Comparison of ENCODE assay signal across 1 cellular context in the genomic region with DNA sequence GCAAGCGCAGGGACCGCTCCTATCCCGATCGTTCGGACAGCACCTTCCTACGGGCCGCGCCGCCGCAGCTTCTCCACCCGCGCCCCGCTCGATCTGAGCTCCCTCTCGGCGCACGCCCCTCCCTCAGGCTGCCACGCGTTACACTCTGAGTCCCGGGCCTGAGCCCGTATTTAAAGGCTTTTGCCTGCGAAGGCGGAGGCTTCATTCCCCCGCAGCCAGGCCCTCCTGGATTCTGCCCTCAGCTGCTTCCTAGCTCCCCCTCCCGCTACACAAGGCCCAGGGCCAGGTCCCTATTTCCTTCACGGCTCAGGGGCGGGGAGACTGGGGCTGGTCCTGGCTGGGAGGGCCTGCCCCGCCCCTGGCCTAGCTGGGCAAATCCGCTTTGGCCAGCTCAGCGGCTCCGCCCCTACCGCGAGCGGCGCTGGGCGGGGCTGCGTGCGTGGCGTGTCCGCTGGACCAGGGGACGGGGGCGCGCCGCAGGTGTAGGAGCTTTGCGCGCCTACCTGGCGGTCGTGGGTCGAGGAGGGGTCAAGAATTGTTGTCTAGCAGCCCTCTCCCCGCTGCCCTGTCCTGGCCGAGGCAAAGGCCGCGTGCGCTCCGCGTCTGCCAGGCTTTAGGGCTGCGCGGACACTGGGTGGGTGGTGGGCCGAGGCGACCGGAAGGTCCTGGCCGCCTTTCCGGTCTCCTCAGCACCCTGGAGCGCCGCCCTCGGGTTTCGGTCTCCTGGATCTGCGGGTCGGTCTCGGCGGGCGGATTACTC.
TF ChIP-seq lines count a peak whose summit lies in the region.

A gene (minus strand): TSS at position 144 of the 760 bp plus-strand sequence. CDS start 5,927 bp downstream, outside the sequence.

TF ChIP-seq in HepG2, 621 proteins besides CTCF, POLR2A, EP300 and RAD21 (continued from another document and continues in another):
- TF ChIP-seq, protein P1, sequence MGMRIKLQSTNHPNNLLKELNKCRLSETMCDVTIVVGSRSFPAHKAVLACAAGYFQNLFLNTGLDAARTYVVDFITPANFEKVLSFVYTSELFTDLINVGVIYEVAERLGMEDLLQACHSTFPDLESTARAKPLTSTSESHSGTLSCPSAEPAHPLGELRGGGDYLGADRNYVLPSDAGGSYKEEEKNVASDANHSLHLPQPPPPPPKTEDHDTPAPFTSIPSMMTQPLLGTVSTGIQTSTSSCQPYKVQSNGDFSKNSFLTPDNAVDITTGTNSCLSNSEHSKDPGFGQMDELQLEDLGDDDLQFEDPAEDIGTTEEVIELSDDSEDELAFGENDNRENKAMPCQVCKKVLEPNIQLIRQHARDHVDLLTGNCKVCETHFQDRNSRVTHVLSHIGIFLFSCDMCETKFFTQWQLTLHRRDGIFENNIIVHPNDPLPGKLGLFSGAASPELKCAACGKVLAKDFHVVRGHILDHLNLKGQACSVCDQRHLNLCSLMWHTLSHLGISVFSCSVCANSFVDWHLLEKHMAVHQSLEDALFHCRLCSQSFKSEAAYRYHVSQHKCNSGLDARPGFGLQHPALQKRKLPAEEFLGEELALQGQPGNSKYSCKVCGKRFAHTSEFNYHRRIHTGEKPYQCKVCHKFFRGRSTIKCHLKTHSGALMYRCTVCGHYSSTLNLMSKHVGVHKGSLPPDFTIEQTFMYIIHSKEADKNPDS (CRISPR knock-in tag; IDR thresholded peaks at IDR 0.05): no peak
- peak; percentile 88; the same call in 1 of the 2 replicates for TF ChIP-seq EED (CRISPR knock-in tag; IDR thresholded peaks at IDR 0.05)
- TF ChIP-seq CBX1 (IDR thresholded peaks at IDR 0.05; ENCODE audit: low read depth): peak; percentile 98
- TF ChIP-seq HOXA3 (CRISPR knock-in tag; IDR thresholded peaks at IDR 0.05): peak; percentile 53
- no peak for TF ChIP-seq RNF2 (conservative IDR thresholded peaks at IDR 0.05; ENCODE audit: low read depth)
- TF ChIP-seq FOXO1 (CRISPR knock-in tag; IDR thresholded peaks at IDR 0.05): peak; percentile 70
- TF ChIP-seq, protein P2, sequence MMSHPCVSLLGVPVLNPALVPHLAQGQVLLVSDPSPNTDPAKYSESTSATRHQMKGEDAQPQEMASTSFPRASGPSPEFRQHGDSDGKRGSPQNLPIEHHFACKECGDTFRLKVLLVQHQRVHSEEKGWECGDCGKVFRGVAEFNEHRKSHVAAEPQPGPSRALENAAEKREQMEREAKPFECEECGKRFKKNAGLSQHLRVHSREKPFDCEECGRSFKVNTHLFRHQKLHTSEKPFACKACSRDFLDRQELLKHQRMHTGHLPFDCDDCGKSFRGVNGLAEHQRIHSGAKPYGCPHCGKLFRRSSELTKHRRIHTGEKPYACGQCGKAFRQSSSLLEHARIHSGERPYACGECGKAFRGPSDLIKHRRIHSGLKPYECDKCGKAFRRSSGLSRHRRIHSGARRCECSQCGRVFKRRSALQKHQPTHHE (CRISPR knock-in tag; IDR thresholded peaks at IDR 0.05; ENCODE audit: borderline replicate concordance): peak; percentile 59; the same call in 1 of the 2 replicates
- TF ChIP-seq SNAPC2 (CRISPR knock-in tag; IDR thresholded peaks at IDR 0.05): peak; percentile 79; the same call in 1 of the 2 replicates
- 0 out of 2 replicates have a peak, but pooled peaks have one; percentile 29 for TF ChIP-seq CENPT (CRISPR knock-in tag; IDR thresholded peaks at IDR 0.05; ENCODE audit: low read depth)
- TF ChIP-seq, protein P3, sequence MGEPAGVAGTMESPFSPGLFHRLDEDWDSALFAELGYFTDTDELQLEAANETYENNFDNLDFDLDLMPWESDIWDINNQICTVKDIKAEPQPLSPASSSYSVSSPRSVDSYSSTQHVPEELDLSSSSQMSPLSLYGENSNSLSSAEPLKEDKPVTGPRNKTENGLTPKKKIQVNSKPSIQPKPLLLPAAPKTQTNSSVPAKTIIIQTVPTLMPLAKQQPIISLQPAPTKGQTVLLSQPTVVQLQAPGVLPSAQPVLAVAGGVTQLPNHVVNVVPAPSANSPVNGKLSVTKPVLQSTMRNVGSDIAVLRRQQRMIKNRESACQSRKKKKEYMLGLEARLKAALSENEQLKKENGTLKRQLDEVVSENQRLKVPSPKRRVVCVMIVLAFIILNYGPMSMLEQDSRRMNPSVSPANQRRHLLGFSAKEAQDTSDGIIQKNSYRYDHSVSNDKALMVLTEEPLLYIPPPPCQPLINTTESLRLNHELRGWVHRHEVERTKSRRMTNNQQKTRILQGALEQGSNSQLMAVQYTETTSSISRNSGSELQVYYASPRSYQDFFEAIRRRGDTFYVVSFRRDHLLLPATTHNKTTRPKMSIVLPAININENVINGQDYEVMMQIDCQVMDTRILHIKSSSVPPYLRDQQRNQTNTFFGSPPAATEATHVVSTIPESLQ (CRISPR knock-in tag; conservative IDR thresholded peaks at IDR 0.05): peak; percentile 15; the same call in 1 of the 2 replicates
- TF ChIP-seq, protein P4, sequence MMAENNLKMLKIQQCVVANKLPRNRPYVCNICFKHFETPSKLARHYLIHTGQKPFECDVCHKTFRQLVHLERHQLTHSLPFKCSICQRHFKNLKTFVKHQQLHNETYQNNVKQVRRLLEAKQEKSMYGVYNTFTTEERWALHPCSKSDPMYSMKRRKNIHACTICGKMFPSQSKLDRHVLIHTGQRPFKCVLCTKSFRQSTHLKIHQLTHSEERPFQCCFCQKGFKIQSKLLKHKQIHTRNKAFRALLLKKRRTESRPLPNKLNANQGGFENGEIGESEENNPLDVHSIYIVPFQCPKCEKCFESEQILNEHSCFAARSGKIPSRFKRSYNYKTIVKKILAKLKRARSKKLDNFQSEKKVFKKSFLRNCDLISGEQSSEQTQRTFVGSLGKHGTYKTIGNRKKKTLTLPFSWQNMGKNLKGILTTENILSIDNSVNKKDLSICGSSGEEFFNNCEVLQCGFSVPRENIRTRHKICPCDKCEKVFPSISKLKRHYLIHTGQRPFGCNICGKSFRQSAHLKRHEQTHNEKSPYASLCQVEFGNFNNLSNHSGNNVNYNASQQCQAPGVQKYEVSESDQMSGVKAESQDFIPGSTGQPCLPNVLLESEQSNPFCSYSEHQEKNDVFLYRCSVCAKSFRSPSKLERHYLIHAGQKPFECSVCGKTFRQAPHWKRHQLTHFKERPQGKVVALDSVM (CRISPR knock-in tag; IDR thresholded peaks at IDR 0.05): peak; percentile 50
- no peak for TF ChIP-seq ZNF251 (CRISPR knock-in tag; IDR thresholded peaks at IDR 0.05)
- TF ChIP-seq, protein P5, sequence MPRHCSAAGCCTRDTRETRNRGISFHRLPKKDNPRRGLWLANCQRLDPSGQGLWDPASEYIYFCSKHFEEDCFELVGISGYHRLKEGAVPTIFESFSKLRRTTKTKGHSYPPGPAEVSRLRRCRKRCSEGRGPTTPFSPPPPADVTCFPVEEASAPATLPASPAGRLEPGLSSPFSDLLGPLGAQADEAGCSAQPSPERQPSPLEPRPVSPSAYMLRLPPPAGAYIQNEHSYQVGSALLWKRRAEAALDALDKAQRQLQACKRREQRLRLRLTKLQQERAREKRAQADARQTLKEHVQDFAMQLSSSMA (CRISPR knock-in tag; IDR thresholded peaks at IDR 0.05): peak; percentile 59; the same call in 1 of the 2 replicates
- TF ChIP-seq, protein P6, sequence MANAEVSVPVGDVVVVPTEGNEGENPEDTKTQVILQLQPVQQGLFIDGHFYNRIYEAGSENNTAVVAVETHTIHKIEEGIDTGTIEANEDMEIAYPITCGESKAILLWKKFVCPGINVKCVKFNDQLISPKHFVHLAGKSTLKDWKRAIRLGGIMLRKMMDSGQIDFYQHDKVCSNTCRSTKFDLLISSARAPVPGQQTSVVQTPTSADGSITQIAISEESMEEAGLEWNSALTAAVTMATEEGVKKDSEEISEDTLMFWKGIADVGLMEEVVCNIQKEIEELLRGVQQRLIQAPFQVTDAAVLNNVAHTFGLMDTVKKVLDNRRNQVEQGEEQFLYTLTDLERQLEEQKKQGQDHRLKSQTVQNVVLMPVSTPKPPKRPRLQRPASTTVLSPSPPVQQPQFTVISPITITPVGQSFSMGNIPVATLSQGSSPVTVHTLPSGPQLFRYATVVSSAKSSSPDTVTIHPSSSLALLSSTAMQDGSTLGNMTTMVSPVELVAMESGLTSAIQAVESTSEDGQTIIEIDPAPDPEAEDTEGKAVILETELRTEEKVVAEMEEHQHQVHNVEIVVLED (CRISPR knock-in tag; IDR thresholded peaks at IDR 0.05; ENCODE audit: borderline replicate concordance): peak; percentile 97
- TF ChIP-seq ATF7-NPFF (CRISPR knock-in tag; IDR thresholded peaks at IDR 0.05; ENCODE audit: low read depth): peak; percentile 94
- no peak; the same call in 1 of the 2 replicates for TF ChIP-seq ZBTB3 (CRISPR knock-in tag; IDR thresholded peaks at IDR 0.05; ENCODE audit: borderline replicate concordance, low read depth)
- TF ChIP-seq NFRKB (IDR thresholded peaks at IDR 0.05): no peak
- TF ChIP-seq XBP1 (CRISPR knock-in tag; IDR thresholded peaks at IDR 0.05): peak; percentile 61; the same call in 1 of the 2 replicates
- TF ChIP-seq CC2D1A (CRISPR knock-in tag; IDR thresholded peaks at IDR 0.05): peak; percentile 30
- peak; percentile 92 for TF ChIP-seq TSC22D2 (CRISPR knock-in tag; IDR thresholded peaks at IDR 0.05; ENCODE audit: borderline replicate concordance)
- TF ChIP-seq NONO (IDR thresholded peaks at IDR 0.05): no peak
- TF ChIP-seq NONO (CRISPR knock-in tag; conservative IDR thresholded peaks at IDR 0.05): peak; percentile 97
- TF ChIP-seq, protein P7, sequence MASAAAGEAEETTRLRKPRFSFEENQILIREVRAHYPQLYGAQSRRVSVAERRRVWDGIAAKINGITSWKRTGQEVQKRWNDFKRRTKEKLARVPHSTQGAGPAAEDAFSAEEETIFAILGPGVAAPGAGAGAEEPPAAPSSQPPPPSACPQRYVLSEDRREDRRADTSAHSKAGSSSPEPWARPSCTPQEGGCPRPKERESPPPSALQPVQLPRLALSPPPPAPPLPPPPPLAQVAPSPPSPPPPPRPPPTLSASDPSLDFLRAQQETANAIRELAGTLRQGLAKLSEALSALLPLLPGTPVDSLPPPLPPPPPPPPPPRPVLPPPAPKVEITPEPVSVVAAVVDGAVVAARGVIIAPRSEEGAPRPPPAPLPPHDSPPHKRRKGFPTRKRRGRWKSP (CRISPR knock-in tag; IDR thresholded peaks at IDR 0.05): peak; percentile 95
- peak; percentile 25; the same call in 1 of the 2 replicates for TF ChIP-seq SIX4 (CRISPR knock-in tag; IDR thresholded peaks at IDR 0.05)
- TF ChIP-seq ZNF761 (CRISPR knock-in tag; conservative IDR thresholded peaks at IDR 0.05): peak; percentile 86
- TF ChIP-seq ZNF747 (CRISPR knock-in tag; IDR thresholded peaks at IDR 0.05; ENCODE audit: borderline replicate concordance): peak; percentile 93
- TF ChIP-seq, protein P8, sequence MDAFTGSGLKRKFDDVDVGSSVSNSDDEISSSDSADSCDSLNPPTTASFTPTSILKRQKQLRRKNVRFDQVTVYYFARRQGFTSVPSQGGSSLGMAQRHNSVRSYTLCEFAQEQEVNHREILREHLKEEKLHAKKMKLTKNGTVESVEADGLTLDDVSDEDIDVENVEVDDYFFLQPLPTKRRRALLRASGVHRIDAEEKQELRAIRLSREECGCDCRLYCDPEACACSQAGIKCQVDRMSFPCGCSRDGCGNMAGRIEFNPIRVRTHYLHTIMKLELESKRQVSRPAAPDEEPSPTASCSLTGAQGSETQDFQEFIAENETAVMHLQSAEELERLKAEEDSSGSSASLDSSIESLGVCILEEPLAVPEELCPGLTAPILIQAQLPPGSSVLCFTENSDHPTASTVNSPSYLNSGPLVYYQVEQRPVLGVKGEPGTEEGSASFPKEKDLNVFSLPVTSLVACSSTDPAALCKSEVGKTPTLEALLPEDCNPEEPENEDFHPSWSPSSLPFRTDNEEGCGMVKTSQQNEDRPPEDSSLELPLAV (CRISPR knock-in tag; conservative IDR thresholded peaks at IDR 0.05; ENCODE audit: low read depth): 0 out of 2 replicates have a peak, but pooled peaks have one; percentile 85
- peak; percentile 20; the same call in 1 of the 2 replicates for TF ChIP-seq JUN (CRISPR knock-in tag; IDR thresholded peaks at IDR 0.05)
- TF ChIP-seq, protein P9, sequence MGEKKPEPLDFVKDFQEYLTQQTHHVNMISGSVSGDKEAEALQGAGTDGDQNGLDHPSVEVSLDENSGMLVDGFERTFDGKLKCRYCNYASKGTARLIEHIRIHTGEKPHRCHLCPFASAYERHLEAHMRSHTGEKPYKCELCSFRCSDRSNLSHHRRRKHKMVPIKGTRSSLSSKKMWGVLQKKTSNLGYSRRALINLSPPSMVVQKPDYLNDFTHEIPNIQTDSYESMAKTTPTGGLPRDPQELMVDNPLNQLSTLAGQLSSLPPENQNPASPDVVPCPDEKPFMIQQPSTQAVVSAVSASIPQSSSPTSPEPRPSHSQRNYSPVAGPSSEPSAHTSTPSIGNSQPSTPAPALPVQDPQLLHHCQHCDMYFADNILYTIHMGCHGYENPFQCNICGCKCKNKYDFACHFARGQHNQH (CRISPR knock-in tag; IDR thresholded peaks at IDR 0.05): peak; percentile 84
- peak; percentile 79; the same call in 1 of the 2 replicates for TF ChIP-seq ZNF121 (CRISPR knock-in tag; IDR thresholded peaks at IDR 0.05)
- TF ChIP-seq, protein P10, sequence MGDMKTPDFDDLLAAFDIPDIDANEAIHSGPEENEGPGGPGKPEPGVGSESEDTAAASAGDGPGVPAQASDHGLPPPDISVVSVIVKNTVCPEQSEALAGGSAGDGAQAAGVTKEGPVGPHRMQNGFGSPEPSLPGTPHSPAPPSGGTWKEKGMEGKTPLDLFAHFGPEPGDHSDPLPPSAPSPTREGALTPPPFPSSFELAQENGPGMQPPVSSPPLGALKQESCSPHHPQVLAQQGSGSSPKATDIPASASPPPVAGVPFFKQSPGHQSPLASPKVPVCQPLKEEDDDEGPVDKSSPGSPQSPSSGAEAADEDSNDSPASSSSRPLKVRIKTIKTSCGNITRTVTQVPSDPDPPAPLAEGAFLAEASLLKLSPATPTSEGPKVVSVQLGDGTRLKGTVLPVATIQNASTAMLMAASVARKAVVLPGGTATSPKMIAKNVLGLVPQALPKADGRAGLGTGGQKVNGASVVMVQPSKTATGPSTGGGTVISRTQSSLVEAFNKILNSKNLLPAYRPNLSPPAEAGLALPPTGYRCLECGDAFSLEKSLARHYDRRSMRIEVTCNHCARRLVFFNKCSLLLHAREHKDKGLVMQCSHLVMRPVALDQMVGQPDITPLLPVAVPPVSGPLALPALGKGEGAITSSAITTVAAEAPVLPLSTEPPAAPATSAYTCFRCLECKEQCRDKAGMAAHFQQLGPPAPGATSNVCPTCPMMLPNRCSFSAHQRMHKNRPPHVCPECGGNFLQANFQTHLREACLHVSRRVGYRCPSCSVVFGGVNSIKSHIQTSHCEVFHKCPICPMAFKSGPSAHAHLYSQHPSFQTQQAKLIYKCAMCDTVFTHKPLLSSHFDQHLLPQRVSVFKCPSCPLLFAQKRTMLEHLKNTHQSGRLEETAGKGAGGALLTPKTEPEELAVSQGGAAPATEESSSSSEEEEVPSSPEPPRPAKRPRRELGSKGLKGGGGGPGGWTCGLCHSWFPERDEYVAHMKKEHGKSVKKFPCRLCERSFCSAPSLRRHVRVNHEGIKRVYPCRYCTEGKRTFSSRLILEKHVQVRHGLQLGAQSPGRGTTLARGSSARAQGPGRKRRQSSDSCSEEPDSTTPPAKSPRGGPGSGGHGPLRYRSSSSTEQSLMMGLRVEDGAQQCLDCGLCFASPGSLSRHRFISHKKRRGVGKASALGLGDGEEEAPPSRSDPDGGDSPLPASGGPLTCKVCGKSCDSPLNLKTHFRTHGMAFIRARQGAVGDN (CRISPR knock-in tag; IDR thresholded peaks at IDR 0.05): peak; percentile 95
- peak; percentile 59; the same call in 1 of the 2 replicates for TF ChIP-seq KDM5B (CRISPR knock-in tag; IDR thresholded peaks at IDR 0.05; ENCODE audit: borderline replicate concordance)
